ENCODE assay signal across 8 cellular contexts in genomic region chr4:158624889-158625478, GRCh38. TPM values are rescaled to one million over a fixed set of nuclear protein-coding genes. Genes with fewer than 3 reads are reported as not detected.
DNase-seq lines count a peak whose midpoint lies in the region; ATAC-seq, FAIRE-seq and TF ChIP-seq lines count a peak whose summit lies in the region.

No MANE protein-coding gene starts in this region.

- H3K4me3 ChIP-seq in K562 (no peak overlapping the region), transverse colon (no peak overlapping the region)

- peak; percentile 85 to 89 for TF ChIP-seq RAD21 in K562 (CRISPR knock-in tag; conservative IDR thresholded peaks at IDR 0.05 in 1 of 2, IDR thresholded peaks at IDR 0.05 in 1 of 2)

- intact Hi-C loops in K562 (cut with micrococcal nuclease) = loop anchor here (1.0 to 10.0 kb wide), 6 partner anchors 129 to 820 kb away; no protein-coding TSS in a partner anchor
- intact Hi-C loops in transverse colon (cut with DNase I; ENCODE audit: low total_unique reads) = loop anchor here (10.0 kb wide), 1 partner anchor 370 kb away; no protein-coding TSS in a partner anchor

- TF ChIP-seq POLR2A in K562 (conservative IDR thresholded peaks at IDR 0.05) = no peak
- no peak for TF ChIP-seq POLR2A in transverse colon (IDR thresholded peaks at IDR 0.05)

- TF ChIP-seq EP300 in K562 (IDR thresholded peaks at IDR 0.05; ENCODE audit: low read length) (no peak), transverse colon (IDR thresholded peaks at IDR 0.05; ENCODE audit: low read depth) (no peak)

- no peaks in the 10 kb centered on the region for H3K27me3 ChIP-seq in K562 (ENCODE audit: control insufficient read depth in 2 of 2, insufficient read depth in 2 of 2, low read length in 2 of 2)
- no peaks in the 10 kb centered on the region for H3K27me3 ChIP-seq in transverse colon

- no peaks in the 10 kb centered on the region for H4K20me1 ChIP-seq in K562 (replicated peaks; ENCODE audit: control insufficient read depth, insufficient read depth, low read length)

- BruUV-seq in K562 (replicated peaks; lab: Mats Ljungman, UMichigan) = no TSS peak

- no peaks in the 10 kb centered on the region for H3K4me1 ChIP-seq in K562 (replicated peaks in 1 of 2; ENCODE audit: control insufficient read depth in 2 of 2, insufficient read depth in 2 of 2, low read length in 2 of 2)
- H3K4me1 ChIP-seq in transverse colon = no peaks in the 10 kb centered on the region

- DNase-seq in Caki2 (ENCODE audit: low read depth) = peak; percentile 22
- peak; percentile 1 for DNase-seq in NCI-H446 treated with DMSO at 0.1 percent for 48 hours (lab: John Stamatoyannopoulos, UW)
- peak; percentile 28 to 65 (median 46) for DNase-seq in K562 (ENCODE audit: extremely low read depth in 1 of 4, low spot score in 3 of 4)
- peak; percentile 71 for DNase-seq in iris pigment epithelial cell (ENCODE audit: low read depth)
- no peak for DNase-seq in transverse colon
- no peak for DNase-seq in stimulated activated CD4-positive, alpha-beta T cell treated with anti-CD3 and anti-CD28 coated beads, Interleukin-1b, Interleukin-23, amount 100 ng/mL, for 48 hours

- in situ Hi-C loops in Caki2 (cut with HindIII; ENCODE audit: low pct_unique_long_range_greater_than_20kb, low sequenced_read_pairs) = no loop called here
- in situ Hi-C loops in K562 (cut with MboI) = loop anchor here (5.0 kb wide), 1 partner anchor 363 kb away; no protein-coding TSS in a partner anchor
- in situ Hi-C loops in transverse colon (cut with MboI; ENCODE audit: low pct_ligation_motif_present in 1 of 4, low pct_unique_long_range_greater_than_20kb in 1 of 4, low sequenced_read_pairs in 3 of 4) = loop anchor here (5.0 to 25.0 kb wide), 5 partner anchors 360 to 613 kb away; no protein-coding TSS in a partner anchor

- no peaks in the 10 kb centered on the region for H3K79me2 ChIP-seq in K562 (ENCODE audit: control insufficient read depth, insufficient read depth, low read length)

- POLR2A ChIA-PET in K562 (lab: Yijun Ruan, JAX) = no interaction called here

- no peaks in the 10 kb centered on the region for H3K9me1 ChIP-seq in K562 (ENCODE audit: control insufficient read depth, insufficient read depth, low read length)

- peak; percentile 83 for FAIRE-seq in K562 (lab: Jason Lieb, UNC)

- H3K36me3 ChIP-seq in K562 (ENCODE audit: control insufficient read depth, insufficient read depth, low read length) (no peaks in the 10 kb centered on the region), transverse colon (no peaks in the 10 kb centered on the region)

- CTCF ChIA-PET in K562 (lab: Yijun Ruan, JAX; ENCODE audit: low intra/inter-chr PET ratio) = interaction anchor here (0.5 to 3.3 kb wide), 6 partner anchors 129 to 805 kb away, joined by 3 to 33 read pairs (median 6); no protein-coding TSS in a partner anchor

- H3K27ac ChIP-seq in K562 (ENCODE audit: extremely low read depth, low read depth, low read length) (no peak overlapping the region), transverse colon (no peak overlapping the region)

- WGBS in K562 (ENCODE audit: insufficient coverage, low coverage, missing lambda C conversion rate) = 5% methylated on average over 3 of the region's 3 CpGs
- 39 to 41% methylated on average over 3 of the region's 3 CpGs for WGBS in transverse colon (ENCODE audit: low coverage in 1 of 2), 2 donors

- no peak overlapping the region for H3K9ac ChIP-seq in K562 (ENCODE audit: insufficient read depth in 1 of 2, low read depth in 2 of 2, low read length in 2 of 2)

- TF ChIP-seq CTCF in K562 (IDR thresholded peaks at IDR 0.05 in 2 of 3, conservative IDR thresholded peaks at IDR 0.05 in 1 of 3; ENCODE audit: insufficient read depth in 2 of 3, low read depth in 1 of 3, low read length in 3 of 3) = peak; percentile 60 to 76 (median 62); a peak in 5 of 6 replicates
- TF ChIP-seq CTCF in transverse colon (IDR thresholded peaks at IDR 0.05) = peak; percentile 59 to 68 (median 61)

- peak; percentile 91 for ATAC-seq in GM19395 (IDR thresholded peaks at IDR 0.05; ENCODE audit: unreplicated experiment)
- ATAC-seq in HG03196 (IDR thresholded peaks at IDR 0.05; ENCODE audit: unreplicated experiment) = peak; percentile 82
- ATAC-seq in K562 = peak; percentile 92

- no peaks in the 10 kb centered on the region for H3K9me3 ChIP-seq in K562 (replicated peaks; ENCODE audit: control insufficient read depth, insufficient read depth, low read depth, low read length)
- H3K9me3 ChIP-seq in transverse colon = no peaks in the 10 kb centered on the region

- no peak overlapping the region for H3K4me2 ChIP-seq in K562 (ENCODE audit: insufficient read depth, low read length)

- H2AFZ ChIP-seq in K562 (ENCODE audit: low read depth, low read length) = no peak overlapping the region

TF ChIP-seq in K562, 482 proteins besides CTCF, POLR2A, EP300 and RAD21 (continues in another document):
- TF ChIP-seq MCM7 (IDR thresholded peaks at IDR 0.05) (no peak), ELK3 (CRISPR knock-in tag; IDR thresholded peaks at IDR 0.05) (no peak), PHF21A (IDR thresholded peaks at IDR 0.05; ENCODE audit: borderline replicate concordance, low read depth) (no peak), MEF2A (IDR thresholded peaks at IDR 0.05; ENCODE audit: control insufficient read depth, low read depth, low read length) (0 out of 2 replicates have a peak, but pooled peaks have one; percentile 56), ETV1 (tag; conservative IDR thresholded peaks at IDR 0.05; ENCODE audit: low read depth) (no peak), ATF4 (CRISPR knock-in tag; IDR thresholded peaks at IDR 0.05) (no peak)

RNA-seq across cellular contexts. Expression of gene C4orf46, which starts 46.7 kb away (rescaled TPM):
- total RNA-seq in Caki2 (2014; rRNA removed; shearing (Covaris generic); ENCODE audit: low replicate concordance) = 7.7 and 16.4 TPM in 2 replicates
- 9.3 and 18.6 TPM in 2 replicates for total RNA-seq in K562 (2011; cell fraction: chromatin; rRNA removed; ENCODE audit: low replicate concordance)
- 7.3 and 7.8 TPM in 2 replicates for total RNA-seq in K562 (2011; cell fraction: nucleolus; rRNA removed)
- 21.6 and 40.2 TPM in 2 replicates for total RNA-seq in K562 (2011; cell fraction: nucleoplasm; rRNA removed)
- total RNA-seq in K562 (2014; rRNA removed) (9.7 and 12.9 TPM in 2 replicates), K562 (2014; rRNA removed; fragmentation: Illumina TruSeq; extraction: Trizol) (20.7 and 22.9 TPM in 2 replicates), K562 (2015; rRNA removed; fragmentation: Illumina TruSeq; extraction: Trizol) (15.7 and 18.5 TPM in 2 replicates), K562 (2021) (13.7 and 17.0 TPM in 2 replicates), transverse colon (1 to 10 TPM in 3 of 4 donors, under 1 TPM in 1; 0.40 to 6.0 (median 2.7) TPM)
- polyA plus RNA-seq in K562 (2011; rRNA removed) (19.6 and 22.8 TPM in 2 replicates), K562 (2014; fragmentation: Illumina TruSeq; extraction: Trizol) (20.8 and 24.4 TPM in 2 replicates), K562 (2014; fragmentation: Nextera tagmentation; extraction: Ambion mirVana) (10 to 100 TPM; 11.6 to 11.7 TPM), K562 (2014; rRNA removed) (13.3 and 17.8 TPM in 2 replicates)
- 6.0 and 11.1 TPM in 2 replicates for polyA plus RNA-seq in K562 (2011; cell fraction: cytosol; rRNA removed)
- 12.7 and 19.8 TPM in 2 replicates for polyA plus RNA-seq in K562 (2011; cell fraction: nucleus; rRNA removed)
- 10.1 and 14.7 TPM in 2 replicates for polyA plus RNA-seq in K562 (2012)
- 13.5 and 15.9 TPM in 2 replicates for polyA minus RNA-seq in K562 (2011; rRNA and poly(A)+ RNA removed)
- 5.5 and 6.5 TPM in 2 replicates for polyA minus RNA-seq in K562 (2011; cell fraction: cytosol; rRNA and poly(A)+ RNA removed)
- 2.2 and 5.3 TPM in 2 replicates for polyA minus RNA-seq in K562 (2011; cell fraction: nucleus; rRNA and poly(A)+ RNA removed)

RNA-seq across cellular contexts. Expression of gene ETFDH, which starts 47.1 kb away (rescaled TPM):
- 1.8 and 6.3 TPM in 2 replicates for total RNA-seq in Caki2 (2014; rRNA removed; shearing (Covaris generic); ENCODE audit: low replicate concordance)
- 14.8 and 56.4 TPM in 2 replicates for total RNA-seq in K562 (2011; cell fraction: chromatin; rRNA removed; ENCODE audit: low replicate concordance)
- 8.2 and 12.4 TPM in 2 replicates for total RNA-seq in K562 (2011; cell fraction: nucleolus; rRNA removed)
- 20.1 and 25.6 TPM in 2 replicates for total RNA-seq in K562 (2011; cell fraction: nucleoplasm; rRNA removed)
- 15.7 and 16.0 TPM in 2 replicates for total RNA-seq in K562 (2014; rRNA removed)
- total RNA-seq in K562 (2014; rRNA removed; fragmentation: Illumina TruSeq; extraction: Trizol) = 25.9 and 30.4 TPM in 2 replicates
- total RNA-seq in K562 (2015; rRNA removed; fragmentation: Illumina TruSeq; extraction: Trizol) = 24.9 and 26.7 TPM in 2 replicates
- 21.1 and 21.7 TPM in 2 replicates for total RNA-seq in K562 (2021)
- 21.9 and 29.8 TPM in 2 replicates for polyA plus RNA-seq in K562 (2011; rRNA removed)
- polyA plus RNA-seq in K562 (2011; cell fraction: cytosol; rRNA removed) = 10.7 and 15.5 TPM in 2 replicates
- polyA plus RNA-seq in K562 (2011; cell fraction: nucleus; rRNA removed) = 23.8 and 26.2 TPM in 2 replicates
- 13.9 and 19.5 TPM in 2 replicates for polyA plus RNA-seq in K562 (2012)
- 26.2 and 33.6 TPM in 2 replicates for polyA plus RNA-seq in K562 (2014; fragmentation: Illumina TruSeq; extraction: Trizol)
- polyA plus RNA-seq in K562 (2014; fragmentation: Nextera tagmentation; extraction: Ambion mirVana) = 10 to 100 TPM; 14.6 to 25.1 TPM
- polyA plus RNA-seq in K562 (2014; rRNA removed) = 27.3 and 30.7 TPM in 2 replicates
- polyA minus RNA-seq in K562 (2011; rRNA and poly(A)+ RNA removed) = 15.3 and 19.3 TPM in 2 replicates
- polyA minus RNA-seq in K562 (2011; cell fraction: cytosol; rRNA and poly(A)+ RNA removed) = 9.8 and 9.9 TPM in 2 replicates
- 5.4 and 14.3 TPM in 2 replicates for polyA minus RNA-seq in K562 (2011; cell fraction: nucleus; rRNA and poly(A)+ RNA removed)
- 100 to 1,000 TPM in 2 of 4 donors, 10 to 100 TPM in 2; 19.5 to 144 (median 88.5) TPM for total RNA-seq in transverse colon

Comparison
In these comparisons a context has a peak if more than half of its experiments do, and no peak if none do; other contexts are left out.
1. DNase-seq: peak in Caki2 (single experiment), NCI-H446 treated with DMSO at 0.1 percent for 48 hours (single experiment), K562 (4 of 4) and iris pigment epithelial cell (single experiment); none in transverse colon (single experiment) and stimulated activated CD4-positive, alpha-beta T cell treated with anti-CD3 and anti-CD28 coated beads, Interleukin-1b, Interleukin-23, amount 100 ng/mL, for 48 hours (single experiment).
2. Peak in every context shown above with its lines, with median percentiles within 50 percentile points of each other: ATAC-seq.